11 cellular contexts compared by ENCODE assay signal in genomic region chr4:2257361-2258001, GRCh38. TPM values are rescaled to one million over a fixed set of nuclear protein-coding genes. Genes with fewer than 3 reads are reported as not detected.
DNase-seq lines count a peak whose midpoint lies in the region; ATAC-seq, FAIRE-seq and TF ChIP-seq lines count a peak whose summit lies in the region.
"Had no signal": no experiment of that assay in that cellular context is flagged by ENCODE, and none has a peak within 500 bp of the region (broad histone marks: within the 10 kb centered on the region; RNA-seq: fewer than 3 reads in every experiment).

No MANE protein-coding gene starts in this region.

- no peak overlapping the region for H2AFZ ChIP-seq in endothelial cell of umbilical vein (ENCODE audit: low read depth, low read length)

- no peak overlapping the region for H3K4me2 ChIP-seq in endothelial cell of umbilical vein (ENCODE audit: insufficient read depth, low read length)

- H3K4me3 ChIP-seq in endothelial cell of umbilical vein (replicated peaks in 1 of 3; ENCODE audit: insufficient read depth in 1 of 3, low read depth in 1 of 3, low read length in 3 of 3) (no peak overlapping the region), muscle layer of duodenum (ENCODE audit: low read depth in 1 of 2, low read length in 2 of 2) (no peak overlapping the region), transverse colon (no peak overlapping the region)

- H3K27ac Mint-ChIP-seq in activated CD8-positive, alpha-beta memory T cell treated with anti-CD3 and anti-CD28 coated beads, Interleukin-2, amount 10 ng/mL, durations not matched to agents 7 days and 5 days = no peak overlapping the region

- TF ChIP-seq CTCF in endothelial cell of umbilical vein (IDR thresholded peaks at IDR 0.05; ENCODE audit: extremely low read depth in 1 of 2, insufficient read depth in 1 of 2, low read depth in 1 of 2, low read length in 2 of 2) (no peak), transverse colon (IDR thresholded peaks at IDR 0.05) (no peak)

- no peaks in the 10 kb centered on the region for H3K4me1 Mint-ChIP-seq in activated CD8-positive, alpha-beta memory T cell treated with anti-CD3 and anti-CD28 coated beads, Interleukin-2, amount 10 ng/mL, durations not matched to agents 7 days and 5 days

- 85% methylated on average over 13 of the region's 14 CpGs; no CpG with 5 or more reads in 1 of the 2 donors for WGBS in transverse colon (ENCODE audit: low coverage in 1 of 2), 2 donors

- dilution Hi-C loops in endothelial cell of umbilical vein (cut with MboI; ENCODE audit: extremely low pct_ligation_motif_present, low sequenced_read_pairs) = no loop called here

- no peaks in the 10 kb centered on the region for H3K9me3 Mint-ChIP-seq in activated CD8-positive, alpha-beta memory T cell treated with anti-CD3 and anti-CD28 coated beads, Interleukin-2, amount 10 ng/mL, durations not matched to agents 7 days and 5 days (ENCODE audit: low read depth)

- in situ Hi-C loops in transverse colon (cut with MboI; ENCODE audit: low pct_ligation_motif_present in 1 of 4, low pct_unique_long_range_greater_than_20kb in 1 of 4, low sequenced_read_pairs in 3 of 4) = no loop called here

- H3K36me3 Mint-ChIP-seq in activated CD8-positive, alpha-beta memory T cell treated with anti-CD3 and anti-CD28 coated beads, Interleukin-2, amount 10 ng/mL, durations not matched to agents 7 days and 5 days = no peaks in the 10 kb centered on the region

- H3K36me3 ChIP-seq in endothelial cell of umbilical vein (ENCODE audit: control insufficient read depth in 2 of 2, extremely low read depth in 1 of 2, insufficient read depth in 2 of 2, low read length in 2 of 2) (peaks cover 0 to 35% of the 10 kb centered on the region in 2 experiments), muscle layer of duodenum (ENCODE audit: control insufficient read depth in 1 of 2, insufficient read depth in 2 of 2, low read length in 2 of 2) (peaks cover 17 to 19% of the 10 kb centered on the region in 2 donors), transverse colon (peaks cover 0 to 5% (median 0%) of the 10 kb centered on the region in 4 donors)

- BruUV-seq in endothelial cell of umbilical vein (replicated peaks; lab: Mats Ljungman, UMichigan) = no TSS peak

- intact Hi-C loops in endothelial cell of umbilical vein (cut with micrococcal nuclease) = loop anchor here (1.0 kb wide), 1 partner anchor 15 kb away; the partner anchor contains the start of genes HAUS3 and POLN
- intact Hi-C loops in transverse colon (cut with DNase I; ENCODE audit: low total_unique reads) = no loop called here

- FAIRE-seq in endothelial cell of umbilical vein (lab: Jason Lieb, UNC) = no peak
- no peak for FAIRE-seq in GM12891 (lab: Jason Lieb, UNC)

- no peaks in the 10 kb centered on the region for H3K9me1 ChIP-seq in endothelial cell of umbilical vein (replicated peaks; ENCODE audit: control insufficient read depth, extremely low read depth, insufficient read depth, low read length)

- peak; percentile 38 for DNase-seq in activated CD8-positive, alpha-beta memory T cell treated with anti-CD3 and anti-CD28 coated beads, Interleukin-2, amount 10 ng/mL, durations not matched to agents 7 days and 5 days
- no peak for DNase-seq in activated CD8-positive, alpha-beta memory T cell treated with anti-CD3 and anti-CD28 coated beads for 24 hours
- DNase-seq in endothelial cell of umbilical vein (ENCODE audit: low read depth, low spot score) (no peak), transverse colon (peak; percentile 8), GM12891 (ENCODE audit: insufficient read length, low spot score) (no peak)
- DNase-seq: ACHN; NCI-H1105 treated with DMSO at 0.1 percent for 48 hours; stimulated activated CD4-positive, alpha-beta T cell treated with anti-CD3 and anti-CD28 coated beads, Interleukin-4, amount 100 ng/mL, for 4 hours had no signal

- no peak for TF ChIP-seq EP300 in transverse colon (IDR thresholded peaks at IDR 0.05; ENCODE audit: low read depth)

- no peak for TF ChIP-seq POLR2A in endothelial cell of umbilical vein (IDR thresholded peaks at IDR 0.05; ENCODE audit: low read depth, low read length)
- TF ChIP-seq POLR2A in transverse colon (IDR thresholded peaks at IDR 0.05) = no peak
- TF ChIP-seq POLR2A in GM12891 (IDR thresholded peaks at IDR 0.05; ENCODE audit: low read depth, low read length) = no peak

- H3K9me3 ChIP-seq in endothelial cell of umbilical vein (replicated peaks; ENCODE audit: control insufficient read depth, insufficient read depth, low read length) = no peaks in the 10 kb centered on the region
- H3K9me3 ChIP-seq in muscle layer of duodenum (ENCODE audit: control insufficient read depth in 1 of 2, low read length in 2 of 2) = no peaks in the 10 kb centered on the region
- H3K9me3 ChIP-seq in transverse colon = no peaks in the 10 kb centered on the region

- H3K27me3 Mint-ChIP-seq in activated CD8-positive, alpha-beta memory T cell treated with anti-CD3 and anti-CD28 coated beads, Interleukin-2, amount 10 ng/mL, durations not matched to agents 7 days and 5 days = no peaks in the 10 kb centered on the region

- H4K20me1 ChIP-seq in endothelial cell of umbilical vein (replicated peaks; ENCODE audit: control insufficient read depth, extremely low read depth, insufficient read depth, low read length) = no peaks in the 10 kb centered on the region

- CTCF ChIA-PET in activated CD8-positive, alpha-beta memory T cell treated with anti-CD3 and anti-CD28 coated beads, Interleukin-2, amount 10 ng/mL, durations not matched to agents 7 days and 5 days (lab: Charles Lee) = no interaction called here
- CTCF ChIA-PET in endothelial cell of umbilical vein (lab: Charles Lee) = interaction anchor here (0.8 to 1.1 kb wide), 5 partner anchors 9 to 184 kb away, joined by 3 read pairs; no protein-coding TSS in a partner anchor

- peak overlapping the region; percentile 15 for H3K27ac ChIP-seq in endothelial cell of umbilical vein (ENCODE audit: insufficient read depth, low read depth, low read length)
- peak overlapping the region; percentile 23 for H3K27ac ChIP-seq in muscle layer of duodenum (ENCODE audit: low read length)
- H3K27ac ChIP-seq in transverse colon = peak overlapping the region; percentile 69 to 97 (median 83)

- POLR2A ChIA-PET in endothelial cell of umbilical vein (lab: Charles Lee) = interaction anchor here (1.4 kb wide), 1 partner anchor 16 kb away, joined by 3 read pairs; the partner anchor contains the start of genes HAUS3 and POLN

- peak overlapping the region; percentile 14 for H3K9ac ChIP-seq in endothelial cell of umbilical vein (replicated peaks; ENCODE audit: extremely low read depth, insufficient read depth, low read length)

- peaks cover 15% of the 10 kb centered on the region for H3K79me2 ChIP-seq in endothelial cell of umbilical vein (ENCODE audit: control insufficient read depth, insufficient read depth, low read length)

- H3K27me3 ChIP-seq in endothelial cell of umbilical vein (ENCODE audit: control insufficient read depth in 2 of 2, insufficient read depth in 2 of 2, low read length in 2 of 2) (no peaks in the 10 kb centered on the region), muscle layer of duodenum (ENCODE audit: low read depth, low read length) (no peaks in the 10 kb centered on the region), transverse colon (no peaks in the 10 kb centered on the region)

- H3K4me3 Mint-ChIP-seq in activated CD8-positive, alpha-beta memory T cell treated with anti-CD3 and anti-CD28 coated beads, Interleukin-2, amount 10 ng/mL, durations not matched to agents 7 days and 5 days = no peak overlapping the region

- no peak for ATAC-seq in activated CD8-positive, alpha-beta memory T cell treated with anti-CD3 and anti-CD28 coated beads, Interleukin-2, amount 10 ng/mL, durations not matched to agents 7 days and 5 days
- ATAC-seq in GM21390 (IDR thresholded peaks at IDR 0.05; ENCODE audit: unreplicated experiment) (no peak), HG03565 (IDR thresholded peaks at IDR 0.05; ENCODE audit: unreplicated experiment) (no peak)

- H3K4me1 ChIP-seq in endothelial cell of umbilical vein (ENCODE audit: control insufficient read depth, extremely low read depth, insufficient read depth, low read length) (peaks cover 21% of the 10 kb centered on the region), muscle layer of duodenum (ENCODE audit: control insufficient read depth in 1 of 2, insufficient read depth in 2 of 2, low read length in 2 of 2) (peaks cover 20 to 62% of the 10 kb centered on the region in 2 donors), transverse colon (peaks cover 29 to 62% (median 58%) of the 10 kb centered on the region in 4 donors)

RNA-seq across cellular contexts. Expression of gene MXD4, which starts 4.4 kb away (rescaled TPM):
- 10 to 100 TPM; 13.7 to 14.3 TPM for total RNA-seq in activated CD8-positive, alpha-beta memory T cell treated with anti-CD3 and anti-CD28 coated beads, Interleukin-2, amount 10 ng/mL, durations not matched to agents 7 days and 5 days
- total RNA-seq in endothelial cell of umbilical vein = 59.2 and 62.7 TPM in 2 replicates
- 74.1 and 88.8 TPM in 2 replicates for polyA plus RNA-seq in endothelial cell of umbilical vein
- 42.5 and 59.1 TPM in 2 replicates for polyA plus RNA-seq in endothelial cell of umbilical vein (2011; cell fraction: cytosol; rRNA removed)
- polyA plus RNA-seq in endothelial cell of umbilical vein (2011; cell fraction: nucleus; rRNA removed) = 100 and 120 TPM in 2 replicates
- 38.2 and 54.6 TPM in 2 replicates for polyA plus RNA-seq in endothelial cell of umbilical vein (2012)
- polyA minus RNA-seq in endothelial cell of umbilical vein = 65.1 and 80.2 TPM in 2 replicates
- 21.3 TPM for polyA minus RNA-seq in endothelial cell of umbilical vein (2011; cell fraction: cytosol; rRNA and poly(A)+ RNA removed)
- 58.5 and 81.1 TPM in 2 replicates for polyA minus RNA-seq in endothelial cell of umbilical vein (2011; cell fraction: nucleus; rRNA and poly(A)+ RNA removed)
- 100 to 1,000 TPM in 1 of 4 donors, 10 to 100 TPM in 3; 48.1 to 101 (median 57.7) TPM for total RNA-seq in transverse colon
- 14.1 TPM for polyA plus RNA-seq in GM12891 (2012; ENCODE audit: low read depth, missing spikeins)

RNA-seq across cellular contexts. Expression of gene HAUS3, which starts 15.6 kb away (rescaled TPM):
- total RNA-seq in activated CD8-positive, alpha-beta memory T cell treated with anti-CD3 and anti-CD28 coated beads, Interleukin-2, amount 10 ng/mL, durations not matched to agents 7 days and 5 days = 10 to 100 TPM; 29.8 to 34.5 TPM
- total RNA-seq in endothelial cell of umbilical vein = 15.9 and 16.0 TPM in 2 replicates
- 4.4 and 4.6 TPM in 2 replicates for polyA plus RNA-seq in endothelial cell of umbilical vein
- 3.8 TPM in 2 replicates for polyA plus RNA-seq in endothelial cell of umbilical vein (2011; cell fraction: cytosol; rRNA removed)
- polyA plus RNA-seq in endothelial cell of umbilical vein (2011; cell fraction: nucleus; rRNA removed) = 7.2 and 12.7 TPM in 2 replicates
- 7.3 and 11.5 TPM in 2 replicates for polyA plus RNA-seq in endothelial cell of umbilical vein (2012)
- 3.3 and 3.9 TPM in 2 replicates for polyA minus RNA-seq in endothelial cell of umbilical vein
- 4.2 TPM for polyA minus RNA-seq in endothelial cell of umbilical vein (2011; cell fraction: cytosol; rRNA and poly(A)+ RNA removed)
- polyA minus RNA-seq in endothelial cell of umbilical vein (2011; cell fraction: nucleus; rRNA and poly(A)+ RNA removed) = 4.9 and 6.0 TPM in 2 replicates
- 10 to 100 TPM in 3 of 4 donors, 1 to 10 TPM in 1; 2.0 to 18.0 (median 11.3) TPM for total RNA-seq in transverse colon
- polyA plus RNA-seq in GM12891 (2012; ENCODE audit: low read depth, missing spikeins) = 10.4 TPM

RNA-seq across cellular contexts. Expression of gene POLN, which starts 15.6 kb away (rescaled TPM):
- total RNA-seq in activated CD8-positive, alpha-beta memory T cell treated with anti-CD3 and anti-CD28 coated beads, Interleukin-2, amount 10 ng/mL, durations not matched to agents 7 days and 5 days = 1 to 10 TPM; 5.5 to 5.6 TPM
- total RNA-seq in endothelial cell of umbilical vein (3.1 and 4.2 TPM in 2 replicates), transverse colon (1 to 10 TPM in 2 of 4 donors, under 1 TPM in 2; 0.27 to 2.6 (median 1.4) TPM)
- 1.3 TPM in 2 replicates for polyA plus RNA-seq in endothelial cell of umbilical vein
- 0.34 and 0.93 TPM in 2 replicates for polyA plus RNA-seq in endothelial cell of umbilical vein (2011; cell fraction: cytosol; rRNA removed)
- 6.6 and 8.6 TPM in 2 replicates for polyA plus RNA-seq in endothelial cell of umbilical vein (2011; cell fraction: nucleus; rRNA removed)
- 1.4 and 1.5 TPM in 2 replicates for polyA plus RNA-seq in endothelial cell of umbilical vein (2012)
- 1.4 and 3.6 TPM in 2 replicates for polyA minus RNA-seq in endothelial cell of umbilical vein
- not detected for polyA minus RNA-seq in endothelial cell of umbilical vein (2011; cell fraction: cytosol; rRNA and poly(A)+ RNA removed)
- 3.1 and 4.5 TPM in 2 replicates for polyA minus RNA-seq in endothelial cell of umbilical vein (2011; cell fraction: nucleus; rRNA and poly(A)+ RNA removed)
- polyA plus RNA-seq in GM12891 (2012; ENCODE audit: low read depth, missing spikeins) = 0.40 TPM

Comparison
In these comparisons a context has a peak if more than half of its experiments do, and no peak if none do; other contexts are left out.
1. DNase-seq: peak in activated CD8-positive, alpha-beta memory T cell treated with anti-CD3 and anti-CD28 coated beads, Interleukin-2, amount 10 ng/mL, durations not matched to agents 7 days and 5 days (single experiment) and transverse colon (single experiment); none in activated CD8-positive, alpha-beta memory T cell treated with anti-CD3 and anti-CD28 coated beads for 24 hours (single experiment), endothelial cell of umbilical vein (single experiment) and GM12891 (single experiment).
2. H3K27ac ChIP-seq: peak in every context shown above with its lines; median percentile 83 in transverse colon; 23 in muscle layer of duodenum; 15 in endothelial cell of umbilical vein.